In the genomic region with DNA sequence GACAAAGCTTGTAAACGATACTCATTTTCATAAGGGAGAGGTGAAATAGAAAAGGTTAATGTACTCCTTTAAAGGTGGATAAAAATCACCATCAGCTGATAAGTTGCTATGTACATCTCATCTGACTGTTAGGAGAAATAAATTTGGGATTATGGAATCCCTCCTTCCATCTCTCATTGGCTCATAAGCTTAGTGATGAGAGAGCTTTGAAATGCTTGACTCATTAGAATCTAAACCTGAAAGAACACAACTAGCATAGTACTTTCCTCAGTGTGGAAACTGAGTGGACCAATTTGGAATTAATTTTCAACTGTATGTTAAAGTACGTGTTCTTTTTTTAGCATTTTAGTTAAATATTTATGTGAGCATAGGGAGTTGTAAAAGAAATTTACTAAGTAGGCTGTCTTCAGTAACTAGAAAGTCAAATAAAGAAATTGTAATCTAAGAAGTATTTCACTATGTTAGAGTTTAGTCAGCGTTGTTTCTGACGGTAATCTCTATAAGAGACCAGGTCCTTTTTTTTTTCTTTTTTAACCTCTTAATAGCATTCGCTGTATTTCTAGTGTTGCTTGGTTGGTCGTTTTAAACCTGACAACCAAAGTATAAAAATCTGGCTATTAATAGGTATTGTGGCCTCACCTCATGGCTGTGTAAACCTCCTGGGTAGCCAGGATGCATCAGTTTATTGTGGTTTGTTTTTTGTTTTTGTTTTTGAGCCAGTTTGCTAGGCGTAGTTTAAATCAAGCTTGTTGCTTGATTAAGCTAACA, we compare ENCODE assay signal across 10 cellular contexts. TPM values are rescaled to one million over a fixed set of nuclear protein-coding genes. Genes with fewer than 3 reads are reported as not detected.
DNase-seq lines count a peak whose midpoint lies in the region; ATAC-seq and TF ChIP-seq lines count a peak whose summit lies in the region.
"Had no signal": no experiment of that assay in that cellular context is flagged by ENCODE, and none has a peak within 500 bp of the region (broad histone marks: within the 10 kb centered on the region; RNA-seq: fewer than 3 reads in every experiment).

No MANE protein-coding gene starts in this region.

- no peak for TF ChIP-seq POLR2A in tibial nerve (IDR thresholded peaks at IDR 0.05)

- H3K4me1 ChIP-seq in GM23248 (ENCODE audit: insufficient read depth) (peaks cover 40% of the 10 kb centered on the region), psoas muscle (no peaks in the 10 kb centered on the region), tibial nerve (no peaks in the 10 kb centered on the region)
- H3K4me1 ChIP-seq: esophagus squamous epithelium had no signal

- peak overlapping the region; percentile 55 for H3K27ac Mint-ChIP-seq in activated naive CD8-positive, alpha-beta T cell
- H3K27ac Mint-ChIP-seq: activated naive CD8-positive, alpha-beta T cell treated with anti-CD3 and anti-CD28 coated beads, Interleukin-2, amount 10 ng/mL, durations not matched to agents 7 days and 5 days had no signal

- peak overlapping the region; percentile 88 for H3K27ac ChIP-seq in GM23248
- H3K27ac ChIP-seq in psoas muscle: no peak overlapping the region
- H3K27ac ChIP-seq in tibial nerve: no peak overlapping the region
- H3K27ac ChIP-seq: esophagus squamous epithelium had no signal

- peaks cover 49% of the 10 kb centered on the region for H3K79me2 ChIP-seq in GM23248 (ENCODE audit: insufficient read depth)

- TF ChIP-seq CTCF in psoas muscle (IDR thresholded peaks at IDR 0.05) (no peak), tibial nerve (IDR thresholded peaks at IDR 0.05) (no peak)

- intact Hi-C loops in psoas muscle (cut with DNase I): no loop called here

- H3K27me3 Mint-ChIP-seq in activated naive CD8-positive, alpha-beta T cell: no peaks in the 10 kb centered on the region
- H3K27me3 Mint-ChIP-seq: activated naive CD8-positive, alpha-beta T cell treated with anti-CD3 and anti-CD28 coated beads, Interleukin-2, amount 10 ng/mL, durations not matched to agents 7 days and 5 days had no signal

- 78 to 83% methylated on average over 7 of the region's 7 CpGs for WGBS in GM23248 (ENCODE audit: low coverage in 1 of 2, low lambda C conversion rate in 2 of 2, missing lambda C conversion rate in 2 of 2), 2 experiments
- 78 to 83% (median 78%) methylated on average over 7 of the region's 7 CpGs for WGBS in psoas muscle, 3 donors
- WGBS in tibial nerve, 2 donors: 77 to 85% methylated on average over 7 of the region's 7 CpGs

- H3K9me3 Mint-ChIP-seq in activated naive CD8-positive, alpha-beta T cell (ENCODE audit: low read depth): no peaks in the 10 kb centered on the region
- H3K9me3 Mint-ChIP-seq: activated naive CD8-positive, alpha-beta T cell treated with anti-CD3 and anti-CD28 coated beads, Interleukin-2, amount 10 ng/mL, durations not matched to agents 7 days and 5 days had no signal

- H3K9ac ChIP-seq in GM23248: peak overlapping the region; percentile 39

- H3K4me1 Mint-ChIP-seq in activated naive CD8-positive, alpha-beta T cell (ENCODE audit: low read depth): peaks cover 4% of the 10 kb centered on the region
- H3K4me1 Mint-ChIP-seq: activated naive CD8-positive, alpha-beta T cell treated with anti-CD3 and anti-CD28 coated beads, Interleukin-2, amount 10 ng/mL, durations not matched to agents 7 days and 5 days had no signal

- ATAC-seq in psoas muscle (no peak), GM21423 (IDR thresholded peaks at IDR 0.05; ENCODE audit: unreplicated experiment) (no peak)

- H3K4me3 Mint-ChIP-seq in activated naive CD8-positive, alpha-beta T cell: no peak overlapping the region
- H3K4me3 Mint-ChIP-seq: activated naive CD8-positive, alpha-beta T cell treated with anti-CD3 and anti-CD28 coated beads, Interleukin-2, amount 10 ng/mL, durations not matched to agents 7 days and 5 days had no signal

- in situ Hi-C loops in GM23248 (cut with MboI): no loop called here

- H3K36me3 Mint-ChIP-seq in activated naive CD8-positive, alpha-beta T cell: peaks cover 16% of the 10 kb centered on the region

- no peak for TF ChIP-seq EP300 in tibial nerve (IDR thresholded peaks at IDR 0.05)

- H4K20me1 ChIP-seq in GM23248 (ENCODE audit: insufficient read depth): no peaks in the 10 kb centered on the region

- peak overlapping the region; percentile 69 for H3K4me2 ChIP-seq in GM23248 (ENCODE audit: unreplicated experiment)

- no peaks in the 10 kb centered on the region for H3K9me2 ChIP-seq in GM23248 (ENCODE audit: insufficient read depth)

- H3K9me3 ChIP-seq in GM23248 (ENCODE audit: low read depth): no peaks in the 10 kb centered on the region
- H3K9me3 ChIP-seq in psoas muscle: no peaks in the 10 kb centered on the region
- no peaks in the 10 kb centered on the region for H3K9me3 ChIP-seq in tibial nerve
- H3K9me3 ChIP-seq: esophagus squamous epithelium had no signal

- H3K36me3 ChIP-seq in GM23248 (ENCODE audit: low read depth): peaks cover 71% of the 10 kb centered on the region
- peaks cover 6 to 100% of the 10 kb centered on the region in 2 donors for H3K36me3 ChIP-seq in psoas muscle (ENCODE audit: insufficient read depth in 1 of 2, low read depth in 1 of 2)
- peaks cover 0 to 78% (median 8%) of the 10 kb centered on the region in 3 donors for H3K36me3 ChIP-seq in tibial nerve

- H3F3A ChIP-seq in GM23248 (ENCODE audit: insufficient read depth): peaks cover 46% of the 10 kb centered on the region

- H3K27me3 ChIP-seq in GM23248 (replicated peaks; ENCODE audit: insufficient read depth): no peaks in the 10 kb centered on the region
- no peaks in the 10 kb centered on the region for H3K27me3 ChIP-seq in psoas muscle (ENCODE audit: insufficient read depth in 3 of 3, low read length in 2 of 3)
- no peaks in the 10 kb centered on the region for H3K27me3 ChIP-seq in tibial nerve
- H3K27me3 ChIP-seq: esophagus squamous epithelium had no signal

- peak overlapping the region; percentile 45; the same call in 1 of the 2 replicates for H2AFZ ChIP-seq in GM23248

- H3K4me3 ChIP-seq in GM23248 (peak overlapping the region; percentile 37), psoas muscle (no peak overlapping the region), tibial nerve (no peak overlapping the region)
- H3K4me3 ChIP-seq: esophagus squamous epithelium had no signal

- peak; percentile 56 for DNase-seq in A172 (ENCODE audit: low spot score)
- peak; percentile 58 for DNase-seq in GM23248
- peak; percentile 46 for DNase-seq in glomerular visceral epithelial cell (ENCODE audit: extremely low spot score)
- DNase-seq in psoas muscle: no peak
- DNase-seq in tibial nerve (ENCODE audit: low spot score in 2 of 2): no peak
- DNase-seq in DMS 273 treated with DMSO at 0.1 percent for 48 hours (lab: John Stamatoyannopoulos, UW): no peak
- DNase-seq: activated naive CD8-positive, alpha-beta T cell treated with anti-CD3 and anti-CD28 coated beads, Interleukin-2, amount 10 ng/mL, durations not matched to agents 7 days and 5 days; esophagus squamous epithelium had no signal

RNA-seq across cellular contexts. Expression of gene FHIP2A, which starts 34.4 kb away (rescaled TPM):
- 20.7 and 23.9 TPM in 2 replicates for total RNA-seq in A172 (2014; rRNA removed; shearing (Covaris generic))
- 24.6 and 26.4 TPM in 2 replicates for total RNA-seq in GM23248 (2014; rRNA removed; shearing (Covaris generic))
- polyA plus RNA-seq in GM23248 (2016; fragmentation: Nextera tagmentation; extraction: Ambion mirVana) (19.6 and 22.3 TPM in 2 replicates), psoas muscle (10 to 100 TPM in 1 of 3 donors, 1 to 10 TPM in 2; 3.4 to 12.8 (median 6.6) TPM)
- total RNA-seq in psoas muscle (10 to 100 TPM; 19.9 to 31.9 (median 26.0) TPM), tibial nerve (10 to 100 TPM; 35.4 to 68.8 (median 58.0) TPM)

Comparison
In these comparisons a context has a peak if more than half of its experiments do, and no peak if none do; other contexts are left out.
1. DNase-seq: peak in A172 (single experiment), GM23248 (single experiment) and glomerular visceral epithelial cell (single experiment); none in psoas muscle (0 of 2), tibial nerve (0 of 2) and DMS 273 treated with DMSO at 0.1 percent for 48 hours (single experiment).